25 cellular contexts compared by ENCODE assay signal in the genomic region with DNA sequence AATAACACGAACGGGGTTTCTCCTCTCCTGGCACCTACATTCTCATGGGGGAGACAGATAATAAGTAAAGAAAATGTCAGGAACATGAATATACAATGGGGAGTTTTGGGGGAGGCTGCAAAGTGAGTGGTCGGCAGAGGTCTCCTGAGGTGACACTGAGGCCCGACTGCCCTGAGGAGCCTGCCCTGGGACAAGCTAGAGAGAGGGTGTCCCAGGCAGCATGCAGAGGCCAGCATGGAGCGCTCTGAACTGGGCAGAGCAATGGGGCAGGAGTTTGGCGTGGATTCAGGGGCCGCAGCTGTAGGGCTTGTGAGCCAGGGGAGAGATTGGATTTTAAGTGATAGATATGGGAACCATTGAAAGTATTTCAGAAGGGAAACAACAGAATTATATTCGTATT.
"Had no signal": no experiment of that assay in that cellular context is flagged by ENCODE, and none has a peak within 500 bp of the region (broad histone marks: within the 10 kb centered on the region; RNA-seq: fewer than 3 reads in every experiment).

No MANE protein-coding gene starts in this region.

- ATAC-seq: activated CD8-positive, alpha-beta memory T cell treated with anti-CD3 and anti-CD28 coated beads, Interleukin-2, amount 10 ng/mL, durations not matched to agents 7 days and 5 days; activated CD8-positive, alpha-beta T cell treated with anti-CD3 and anti-CD28 coated beads, Interleukin-2, amount 10 ng/mL, durations not matched to agents 7 days and 5 days; esophagus mucosa; natural killer cell had no signal

- H3K9me3 ChIP-seq: adrenal gland, ascending aorta, neutrophil, ovary, vagina had no signal

- H3K4me3 Mint-ChIP-seq: activated B cell treated with CpG ODN at 0.5 μM for 24 hours; activated CD8-positive, alpha-beta memory T cell treated with anti-CD3 and anti-CD28 coated beads, Interleukin-2, amount 10 ng/mL, durations not matched to agents 7 days and 5 days; activated CD8-positive, alpha-beta T cell treated with anti-CD3 and anti-CD28 coated beads, Interleukin-2, amount 10 ng/mL, durations not matched to agents 7 days and 5 days; activated naive CD4-positive, alpha-beta T cell treated with anti-CD3 and anti-CD28 coated beads for 36 hours; activated naive CD8-positive, alpha-beta T cell treated with anti-CD3 and anti-CD28 coated beads for 36 hours; mesothelial cell of epicardium; natural killer cell; T-helper 2 cell treated with Interferon-gamma antibody and Interleukin-4, amounts not matched to agents 5 μg/mL and 100 μg/mL, for 36 hours; type B pancreatic cell had no signal

- H3K4me1 ChIP-seq: adrenal gland, vagina had no signal

- H3K27me3 Mint-ChIP-seq: activated naive CD8-positive, alpha-beta T cell treated with anti-CD3 and anti-CD28 coated beads for 36 hours had no signal

- H3K4me3 ChIP-seq: adrenal gland, ascending aorta, ovary, vagina had no signal

- H3K36me3 ChIP-seq: adrenal gland, ascending aorta, brain microvascular endothelial cell, neutrophil, ovary, vagina had no signal

- H3K4me1 Mint-ChIP-seq: activated B cell treated with CpG ODN at 0.5 μM for 24 hours; activated naive CD8-positive, alpha-beta T cell treated with anti-CD3 and anti-CD28 coated beads for 36 hours; natural killer cell had no signal

- H3K27ac Mint-ChIP-seq: activated B cell treated with CpG ODN at 0.5 μM for 24 hours; activated CD8-positive, alpha-beta memory T cell treated with anti-CD3 and anti-CD28 coated beads, Interleukin-2, amount 10 ng/mL, durations not matched to agents 7 days and 5 days; activated CD8-positive, alpha-beta T cell treated with anti-CD3 and anti-CD28 coated beads, Interleukin-2, amount 10 ng/mL, durations not matched to agents 7 days and 5 days; activated naive CD4-positive, alpha-beta T cell treated with anti-CD3 and anti-CD28 coated beads for 36 hours; activated naive CD8-positive, alpha-beta T cell treated with anti-CD3 and anti-CD28 coated beads for 36 hours; activated T-helper 2 cell treated with anti-CD3 and anti-CD28 coated beads, Interferon-gamma antibody, Interleukin-2, Interleukin-4, amounts not matched to agents 10 μg/mL and 5 μg/mL and 100 μg/mL, durations not matched to agents 14 hours and 24 hours and 36 hours; mesothelial cell of epicardium; natural killer cell; progenitor cell of endocrine pancreas; T-helper 2 cell treated with Interferon-gamma antibody and Interleukin-4, amounts not matched to agents 5 μg/mL and 100 μg/mL, for 36 hours; type B pancreatic cell had no signal

- DNase-seq: activated B cell treated with CpG ODN at 0.5 μM for 24 hours; activated CD4-positive, alpha-beta T cell treated with anti-CD3 and anti-CD28 coated beads, Interleukin-2, amount 50 U/mL, for 1 hour; activated CD8-positive, alpha-beta memory T cell treated with anti-CD3 and anti-CD28 coated beads, Interleukin-2, amount 10 ng/mL, durations not matched to agents 7 days and 5 days; activated CD8-positive, alpha-beta T cell treated with anti-CD3 and anti-CD28 coated beads, Interleukin-2, amount 10 ng/mL, durations not matched to agents 7 days and 5 days; activated naive CD4-positive, alpha-beta T cell treated with anti-CD3 and anti-CD28 coated beads for 36 hours; activated naive CD8-positive, alpha-beta T cell treated with anti-CD3 and anti-CD28 coated beads for 36 hours; activated T-cell treated with anti-CD3 and anti-CD28 coated beads, Interleukin-2, amount 50 U/mL, for 48 hours; adrenal gland; brain microvascular endothelial cell; foreskin fibroblast; natural killer cell; ovary; stimulated activated CD4-positive, alpha-beta T cell treated with anti-CD3 and anti-CD28 coated beads, Interleukin-15, amount 100 ng/mL, for 24 hours; stimulated activated CD4-positive, alpha-beta T cell treated with anti-CD3 and anti-CD28 coated beads, Interleukin-2, amount 100 ng/mL, for 24 hours; stimulated activated naive CD4-positive, alpha-beta T cell treated with Interleukin-2 at 50 U/mL for 16 hours; T-helper 1 cell had no signal

- H3K27me3 ChIP-seq: adrenal gland, ascending aorta, brain microvascular endothelial cell, neutrophil, ovary, vagina had no signal

- H3K36me3 Mint-ChIP-seq: activated CD8-positive, alpha-beta memory T cell treated with anti-CD3 and anti-CD28 coated beads, Interleukin-2, amount 10 ng/mL, durations not matched to agents 7 days and 5 days; activated naive CD8-positive, alpha-beta T cell treated with anti-CD3 and anti-CD28 coated beads for 36 hours; mesothelial cell of epicardium; natural killer cell had no signal

- H3K9me3 Mint-ChIP-seq: activated B cell treated with CpG ODN at 0.5 μM for 24 hours; activated naive CD4-positive, alpha-beta T cell treated with anti-CD3 and anti-CD28 coated beads for 36 hours; activated naive CD8-positive, alpha-beta T cell treated with anti-CD3 and anti-CD28 coated beads for 36 hours; activated T-helper 2 cell treated with anti-CD3 and anti-CD28 coated beads, Interferon-gamma antibody, Interleukin-2, Interleukin-4, amounts not matched to agents 10 μg/mL and 5 μg/mL and 100 μg/mL, durations not matched to agents 14 hours and 24 hours and 36 hours; mesothelial cell of epicardium; natural killer cell; T-helper 2 cell treated with Interferon-gamma antibody and Interleukin-4, amounts not matched to agents 5 μg/mL and 100 μg/mL, for 36 hours had no signal

- H3K27ac ChIP-seq: adrenal gland, brain microvascular endothelial cell, neutrophil, ovary, vagina had no signal
